In the genomic region with DNA sequence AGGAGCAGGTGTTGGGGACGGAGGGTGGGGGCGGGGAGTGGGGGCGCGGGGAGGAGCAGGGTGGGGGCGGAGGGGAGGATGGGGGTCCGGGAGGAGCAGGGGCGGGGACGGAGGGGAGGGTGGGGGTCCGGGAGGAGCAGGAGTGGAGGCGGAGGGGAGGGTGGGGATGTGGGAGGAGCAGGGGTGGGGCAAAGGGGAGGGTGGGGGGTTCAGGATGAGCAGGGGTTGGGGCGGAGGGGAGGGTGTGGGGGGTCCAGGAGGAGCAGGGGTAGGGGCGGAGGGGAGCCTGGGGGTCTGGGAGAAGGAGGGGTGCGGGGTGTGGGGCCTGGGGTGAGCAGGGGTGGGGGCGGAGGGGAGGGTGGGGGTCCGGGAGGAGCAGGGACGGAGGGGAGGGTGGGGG, we compare ENCODE assay signal across 8 cellular contexts. TPM values are rescaled to one million over a fixed set of nuclear protein-coding genes. Genes with fewer than 3 reads are reported as not detected.
DNase-seq lines count a peak whose midpoint lies in the region; ATAC-seq and TF ChIP-seq lines count a peak whose summit lies in the region.

No MANE protein-coding gene starts in this region.

- intact Hi-C loops in psoas muscle (cut with DNase I) = loop anchor here in 1 of 2 donors (2.0 to 10.0 kb wide), 2 partner anchors 25 to 269 kb away; a partner anchor contains a TSS

- H3K27me3 ChIP-seq in psoas muscle (ENCODE audit: insufficient read depth in 3 of 3, low read length in 2 of 3) = no peaks in the 10 kb centered on the region

- H3K27ac Mint-ChIP-seq in IgD-negative memory B cell = peak overlapping the region in 1 of 3 donors; percentile 95

- TF ChIP-seq CTCF in coronary artery (IDR thresholded peaks at IDR 0.05) (no peak), psoas muscle (IDR thresholded peaks at IDR 0.05) (no peak)

- no peaks in the 10 kb centered on the region for H3K27me3 Mint-ChIP-seq in IgD-negative memory B cell

- H3K27ac ChIP-seq in coronary artery = peak overlapping the region; percentile 76 to 92
- H3K27ac ChIP-seq in psoas muscle = peak overlapping the region; percentile 95

- no peaks in the 10 kb centered on the region for H3K9me3 ChIP-seq in psoas muscle

- 7 to 10% (median 10%) methylated on average over 6 to 16 of the region's 16 CpGs for WGBS in psoas muscle, 3 donors

- peak overlapping the region in 3 of 4 donors; percentile 51 to 81 (median 79) for H3K4me3 Mint-ChIP-seq in IgD-negative memory B cell

- no peaks in the 10 kb centered on the region for H3K36me3 ChIP-seq in psoas muscle (ENCODE audit: insufficient read depth in 1 of 2, low read depth in 1 of 2)

- H3K9me3 Mint-ChIP-seq in IgD-negative memory B cell = no peaks in the 10 kb centered on the region

- ATAC-seq in psoas muscle = no peak

- peaks cover 6 to 22% (median 19%) of the 10 kb centered on the region in 3 donors for H3K4me1 Mint-ChIP-seq in IgD-negative memory B cell

- no peaks in the 10 kb centered on the region for H3K36me3 Mint-ChIP-seq in IgD-negative memory B cell

- H3K4me3 ChIP-seq in coronary artery (peak overlapping the region; percentile 77), psoas muscle (peak overlapping the region; percentile 73)

- H3K4me1 ChIP-seq in psoas muscle = peaks cover 58% of the 10 kb centered on the region

- peak; percentile 29 for DNase-seq in NCI-H146 (lab: John Stamatoyannopoulos, UW)
- DNase-seq in NCI-H146 treated with DMSO at 0.1 percent for 48 hours (lab: John Stamatoyannopoulos, UW; ENCODE audit: unreplicated experiment) = no peak
- DNase-seq in coronary artery (ENCODE audit: low spot score) = no peak
- DNase-seq in psoas muscle = peak in 1 of 2 donors; percentile 62
- DNase-seq in NCI-H446 (lab: John Stamatoyannopoulos, UW) = no peak
- no peak for DNase-seq in putamen (ENCODE audit: low spot score)
- no peak for DNase-seq in HCEC 1CT

RNA-seq across cellular contexts. Expression of a gene that starts 17.1 kb away (rescaled TPM):
- polyA plus RNA-seq in IgD-negative memory B cell = 29.7 TPM
- total RNA-seq in psoas muscle = 10 to 100 TPM in 3 of 4 donors, 1 to 10 TPM in 1; 9.9 to 14.0 (median 11.5) TPM
- polyA plus RNA-seq in psoas muscle = 10 to 100 TPM in 2 of 3 donors, 1 to 10 TPM in 1; 8.8 to 14.1 (median 11.6) TPM

RNA-seq across cellular contexts. Expression of a gene that starts 17.3 kb away (rescaled TPM):
- 13.4 TPM for polyA plus RNA-seq in IgD-negative memory B cell
- 10 to 100 TPM in 2 of 4 donors, 1 to 10 TPM in 2; 6.5 to 10.8 (median 8.7) TPM for total RNA-seq in psoas muscle
- 10 to 100 TPM in 1 of 3 donors, 1 to 10 TPM in 2; 8.0 to 11.0 (median 8.2) TPM for polyA plus RNA-seq in psoas muscle

RNA-seq across cellular contexts. Expression of a gene that starts 25.0 kb away (rescaled TPM):
- 47.1 TPM for polyA plus RNA-seq in IgD-negative memory B cell
- total RNA-seq in psoas muscle = 100 to 1,000 TPM in 2 of 4 donors, 10 to 100 TPM in 2; 40.5 to 128 (median 84.5) TPM
- 10 to 100 TPM; 66.4 to 84.5 (median 79.0) TPM for polyA plus RNA-seq in psoas muscle
